ENCODE assay signal across 8 cellular contexts in genomic region chr14:88825078-88825458, GRCh38. TPM values are rescaled to one million over a fixed set of nuclear protein-coding genes. Genes with fewer than 3 reads are reported as not detected.
DNase-seq lines count a peak whose midpoint lies in the region; ATAC-seq and TF ChIP-seq lines count a peak whose summit lies in the region.

No MANE protein-coding gene starts in this region.

- intact Hi-C loops in heart left ventricle (cut with DNase I) (no loop called here), Right ventricle myocardium inferior (cut with DNase I) (no loop called here)

- DNase-seq in heart left ventricle (no peak), Right ventricle myocardium inferior (ENCODE audit: missing footprints) (no peak), immature natural killer cell (no peak), thoracic aorta (ENCODE audit: low spot score) (no peak), NCI-H128 (lab: John Stamatoyannopoulos, UW; ENCODE audit: unreplicated experiment) (no peak), mesenteric fat pad (ENCODE audit: low spot score) (no peak)
- no peak for DNase-seq in activated naive CD8-positive, alpha-beta T cell treated with anti-CD3 and anti-CD28 coated beads, Interleukin-2, amount 50 U/mL, for 24 hours

- peaks cover 3% of the 10 kb centered on the region for H3K27me3 Mint-ChIP-seq in activated naive CD8-positive, alpha-beta T cell treated with anti-CD3 and anti-CD28 coated beads, Interleukin-2, amount 50 U/mL, for 24 hours
- H3K27me3 Mint-ChIP-seq in immature natural killer cell (ENCODE audit: low read depth in 3 of 3) = peaks cover 6 to 9% (median 7%) of the 10 kb centered on the region in 3 donors

- H3K4me3 Mint-ChIP-seq in activated naive CD8-positive, alpha-beta T cell treated with anti-CD3 and anti-CD28 coated beads, Interleukin-2, amount 50 U/mL, for 24 hours = peak overlapping the region; percentile 95
- peak overlapping the region; percentile 68 to 96 (median 90) for H3K4me3 Mint-ChIP-seq in immature natural killer cell

- 8 to 12% (median 10%) methylated on average over 5 of the region's 5 CpGs for WGBS in heart left ventricle, 4 donors

- TF ChIP-seq CTCF in heart left ventricle (IDR thresholded peaks at IDR 0.05) = no peak
- TF ChIP-seq CTCF in thoracic aorta (IDR thresholded peaks at IDR 0.05) = no peak

- no peak for TF ChIP-seq POLR2A in heart left ventricle (IDR thresholded peaks at IDR 0.05)

- H3K9me3 ChIP-seq in heart left ventricle = no peaks in the 10 kb centered on the region
- H3K9me3 ChIP-seq in thoracic aorta = no peaks in the 10 kb centered on the region

- no peak for ATAC-seq in heart left ventricle
- ATAC-seq in Right ventricle myocardium inferior = no peak
- ATAC-seq in activated naive CD8-positive, alpha-beta T cell treated with anti-CD3 and anti-CD28 coated beads, Interleukin-2, amount 50 U/mL, for 24 hours = no peak
- ATAC-seq in thoracic aorta (ENCODE audit: insufficient number of reproducible peaks, low FRiP score, low read depth) = no peak
- no peak for ATAC-seq in HG02981 (IDR thresholded peaks at IDR 0.05; ENCODE audit: unreplicated experiment)

- H3K9me3 Mint-ChIP-seq in activated naive CD8-positive, alpha-beta T cell treated with anti-CD3 and anti-CD28 coated beads, Interleukin-2, amount 50 U/mL, for 24 hours = no peaks in the 10 kb centered on the region
- H3K9me3 Mint-ChIP-seq in immature natural killer cell = no peaks in the 10 kb centered on the region

- no peaks in the 10 kb centered on the region for H3K36me3 ChIP-seq in heart left ventricle
- H3K36me3 ChIP-seq in thoracic aorta = no peaks in the 10 kb centered on the region

- H3K4me3 ChIP-seq in heart left ventricle = peak overlapping the region; percentile 32 to 82 (median 72)
- peak overlapping the region; percentile 83 for H3K4me3 ChIP-seq in thoracic aorta

- peak overlapping the region; percentile 59 for H3K27ac Mint-ChIP-seq in activated naive CD8-positive, alpha-beta T cell treated with anti-CD3 and anti-CD28 coated beads, Interleukin-2, amount 50 U/mL, for 24 hours
- H3K27ac Mint-ChIP-seq in immature natural killer cell = peak overlapping the region; percentile 4 to 97 (median 72)

- peaks cover 13% of the 10 kb centered on the region for H3K4me1 Mint-ChIP-seq in activated naive CD8-positive, alpha-beta T cell treated with anti-CD3 and anti-CD28 coated beads, Interleukin-2, amount 50 U/mL, for 24 hours
- peaks cover 14 to 18% of the 10 kb centered on the region in 2 donors for H3K4me1 Mint-ChIP-seq in immature natural killer cell

- H3K36me3 Mint-ChIP-seq in activated naive CD8-positive, alpha-beta T cell treated with anti-CD3 and anti-CD28 coated beads, Interleukin-2, amount 50 U/mL, for 24 hours (ENCODE audit: low read depth) = no peaks in the 10 kb centered on the region
- H3K36me3 Mint-ChIP-seq in immature natural killer cell = no peaks in the 10 kb centered on the region

- peaks cover 0 to 24% (median 6%) of the 10 kb centered on the region in 12 donors for H3K4me1 ChIP-seq in heart left ventricle
- peaks cover 4 to 18% of the 10 kb centered on the region in 2 donors for H3K4me1 ChIP-seq in thoracic aorta (ENCODE audit: control insufficient read depth in 1 of 2, low read depth in 2 of 2)

- H3K27me3 ChIP-seq in heart left ventricle (no peaks in the 10 kb centered on the region), thoracic aorta (replicated peaks; ENCODE audit: insufficient read depth) (no peaks in the 10 kb centered on the region)

- peak overlapping the region in 11 of 12 donors; percentile 77 to 93 (median 89) for H3K27ac ChIP-seq in heart left ventricle
- H3K27ac ChIP-seq in thoracic aorta = peak overlapping the region; percentile 59 to 84

RNA-seq across cellular contexts. Expression of gene TTC8, which starts 0.6 kb away (rescaled TPM):
- 10 to 100 TPM in 8 of 9 donors, 1 to 10 TPM in 1; 7.5 to 18.3 (median 12.9) TPM for total RNA-seq in heart left ventricle
- polyA plus RNA-seq in heart left ventricle = 1 to 10 TPM; 4.5 to 6.8 TPM
- total RNA-seq in Right ventricle myocardium inferior = 7.0 TPM
- polyA plus RNA-seq in immature natural killer cell = 1 to 10 TPM in 2 of 3 donors, not detected in 1; 1.6 to 2.8 TPM
- 10 to 100 TPM; 20.8 to 34.1 TPM for total RNA-seq in thoracic aorta
- 18.9 TPM for total RNA-seq in mesenteric fat pad

RNA-seq across cellular contexts. Expression of gene EML5, which starts 32.3 kb away (rescaled TPM):
- under 1 TPM; 0.14 to 0.71 (median 0.21) TPM for total RNA-seq in heart left ventricle
- under 1 TPM; 0.08 to 0.22 TPM for polyA plus RNA-seq in heart left ventricle
- 0.27 TPM for total RNA-seq in Right ventricle myocardium inferior
- under 1 TPM in 1 of 3 donors, not detected in 2; 0.24 TPM for polyA plus RNA-seq in immature natural killer cell
- total RNA-seq in thoracic aorta = under 1 TPM; 0.41 to 0.71 TPM
- 0.13 TPM for total RNA-seq in mesenteric fat pad
